In genomic region chr2:161427413-161428239, GRCh38 we compare ENCODE assay signal across 10 cellular contexts. TPM values are rescaled to one million over a fixed set of nuclear protein-coding genes. Genes with fewer than 3 reads are reported as not detected.
A peak's percentile ranks its signal among the peaks of the same experiment; 100 is the strongest.
DNase-seq lines count a peak whose midpoint lies in the region; ATAC-seq and TF ChIP-seq lines count a peak whose summit lies in the region.
"Had no signal": no experiment of that assay in that cellular context is flagged by ENCODE, and none has a peak within 500 bp of the region (broad histone marks: within the 10 kb centered on the region; RNA-seq: fewer than 3 reads in every experiment).

No MANE protein-coding gene starts in this region.

- TF ChIP-seq EP300 in neural cell (conservative IDR thresholded peaks at IDR 0.05; ENCODE audit: poor library complexity, severe bottlenecking): no peak

- H3K4me1 ChIP-seq in HUES64 (ENCODE audit: insufficient read depth, low read length): 0 out of 2 replicates have a peak, but pooled peaks cover 9% of the 10 kb centered on the region

- no peak for TF ChIP-seq CTCF in CD14-positive monocyte (IDR thresholded peaks at IDR 0.05)
- TF ChIP-seq CTCF in neural cell (IDR thresholded peaks at IDR 0.05; ENCODE audit: poor library complexity, severe bottlenecking): no peak

- ATAC-seq in effector memory CD8-positive, alpha-beta T cell (replicated peaks): peak; percentile 40
- no peak for ATAC-seq in HG03196 (IDR thresholded peaks at IDR 0.05; ENCODE audit: unreplicated experiment)

- H3K4me2 ChIP-seq in neural cell (ENCODE audit: low read length): no peak overlapping the region

- H3K27me3 Mint-ChIP-seq in CD14-positive monocyte (ENCODE audit: low read depth in 3 of 3): peaks cover 77 to 92% (median 81%) of the 10 kb centered on the region in 3 donors
- peaks cover 71 to 76% of the 10 kb centered on the region in 2 donors for H3K27me3 Mint-ChIP-seq in effector memory CD8-positive, alpha-beta T cell

- H3K36me3 ChIP-seq in HUES64 (ENCODE audit: insufficient read depth, low read length) (no peaks in the 10 kb centered on the region), neural cell (ENCODE audit: insufficient read depth, low read length) (no peaks in the 10 kb centered on the region)
- H3K36me3 ChIP-seq: tibial artery had no signal

- peaks cover 9 to 12% of the 10 kb centered on the region in 2 donors for H3K36me3 Mint-ChIP-seq in CD14-positive monocyte
- H3K36me3 Mint-ChIP-seq in effector memory CD8-positive, alpha-beta T cell (ENCODE audit: insufficient read depth): no peaks in the 10 kb centered on the region

- no peaks in the 10 kb centered on the region for H3K79me2 ChIP-seq in neural cell (replicated peaks; ENCODE audit: insufficient read depth, low read length)

- no peaks in the 10 kb centered on the region for H3K9me2 ChIP-seq in neural cell (ENCODE audit: insufficient read depth, low read length)

- H3K27ac ChIP-seq in HUES64 (ENCODE audit: low read depth, low read length) (no peak overlapping the region), neural cell (ENCODE audit: low read length) (no peak overlapping the region)
- H3K27ac ChIP-seq: tibial artery had no signal

- no peaks in the 10 kb centered on the region for H4K20me1 ChIP-seq in neural cell (ENCODE audit: insufficient read depth)

- DNase-seq in CD14-positive monocyte (ENCODE audit: low spot score) (no peak), NCI-H748 treated with DMSO at 0.1 percent for 48 hours (lab: John Stamatoyannopoulos, UW) (no peak), SW 1271 (lab: John Stamatoyannopoulos, UW) (no peak), HuH-7 (ENCODE audit: low spot score) (no peak)
- DNase-seq in effector memory CD8-positive, alpha-beta T cell: no peak
- DNase-seq: caudate nucleus, tibial artery had no signal

- 6% methylated on average over 59 of the region's 59 CpGs for WGBS in HUES64

- no peak overlapping the region for H3K9ac ChIP-seq in HUES64 (ENCODE audit: low read depth, low read length)
- no peak overlapping the region for H3K9ac ChIP-seq in neural cell (ENCODE audit: low read length)

- no peak for TF ChIP-seq RAD21 in neural cell (conservative IDR thresholded peaks at IDR 0.05)

- peaks cover 30% of the 10 kb centered on the region for H3K4me1 Mint-ChIP-seq in CD14-positive monocyte
- H3K4me1 Mint-ChIP-seq in effector memory CD8-positive, alpha-beta T cell (ENCODE audit: low read depth in 2 of 2): peaks cover 11 to 14% of the 10 kb centered on the region in 2 donors

- no peak overlapping the region for H2AFZ ChIP-seq in neural cell (ENCODE audit: low read depth, low read length)

- peak overlapping the region; percentile 35 for H3K4me3 ChIP-seq in HUES64 (ENCODE audit: low read length)
- peak overlapping the region; percentile 55 for H3K4me3 ChIP-seq in neural cell (ENCODE audit: low read length)

- intact Hi-C loops in CD14-positive monocyte (cut with micrococcal nuclease): no loop called here

- H3K9me3 ChIP-seq in HUES64 (ENCODE audit: insufficient read depth, low read depth, low read length) (no peaks in the 10 kb centered on the region), neural cell (ENCODE audit: low read length) (no peaks in the 10 kb centered on the region)

- peak overlapping the region in 1 of 7 donors; percentile 64 for H3K27ac Mint-ChIP-seq in CD14-positive monocyte
- no peak overlapping the region for H3K27ac Mint-ChIP-seq in effector memory CD8-positive, alpha-beta T cell

- H3K27me3 ChIP-seq in HUES64 (ENCODE audit: insufficient read depth, low read length) (peaks cover 100% of the 10 kb centered on the region), neural cell (ENCODE audit: insufficient read depth, low read depth, low read length) (peaks cover 85% of the 10 kb centered on the region)

- peaks cover 0 to 17% (median 13%) of the 10 kb centered on the region in 7 donors for H3K9me3 Mint-ChIP-seq in CD14-positive monocyte
- no peaks in the 10 kb centered on the region for H3K9me3 Mint-ChIP-seq in effector memory CD8-positive, alpha-beta T cell

- no peaks in the 10 kb centered on the region for H3F3A ChIP-seq in neural cell (ENCODE audit: insufficient read depth, low read length, poor library complexity, severe bottlenecking)

- peak overlapping the region; percentile 54 to 90 for H3K4me3 Mint-ChIP-seq in CD14-positive monocyte
- H3K4me3 Mint-ChIP-seq in effector memory CD8-positive, alpha-beta T cell: peak overlapping the region; percentile 51 to 69

TF ChIP-seq in neural cell, 6 proteins besides CTCF, POLR2A, EP300 and RAD21:
- TF ChIP-seq EZH2 (IDR thresholded peaks at IDR 0.05; ENCODE audit: borderline replicate concordance, insufficient read depth, low read length, poor library complexity, severe bottlenecking) (peak; percentile 56), SMC3 (conservative IDR thresholded peaks at IDR 0.05; ENCODE audit: poor library complexity) (no peak)

RNA-seq across cellular contexts. Expression of gene TBR1, which starts 11.5 kb away (rescaled TPM):
- not detected for polyA plus RNA-seq in CD14-positive monocyte
- polyA plus RNA-seq in HUES64 (2013, experiment 1 of 2): not detected
- polyA plus RNA-seq in HUES64 (2013, experiment 2 of 2): not detected
- 4.5 and 7.2 TPM in 2 replicates for polyA plus RNA-seq in neural cell
- polyA minus RNA-seq in neural cell: 9.0 and 11.5 TPM in 2 replicates
